7 cellular contexts compared by ENCODE assay signal in genomic region chr10:79348640-79348988, GRCh38. TPM values are rescaled to one million over a fixed set of nuclear protein-coding genes. Genes with fewer than 3 reads are reported as not detected.
DNase-seq lines count a peak whose midpoint lies in the region; ATAC-seq and TF ChIP-seq lines count a peak whose summit lies in the region.

No MANE protein-coding gene starts in this region.

- no peak for TF ChIP-seq POLR2A in spleen (IDR thresholded peaks at IDR 0.05)

- peaks cover 76% of the 10 kb centered on the region for H3K4me1 Mint-ChIP-seq in activated CD4-positive, alpha-beta memory T cell treated with anti-CD3 and anti-CD28 coated beads, Interleukin-2, amount 10 ng/mL, durations not matched to agents 7 days and 5 days

- peaks cover 52% of the 10 kb centered on the region for H3K36me3 Mint-ChIP-seq in activated CD4-positive, alpha-beta memory T cell treated with anti-CD3 and anti-CD28 coated beads, Interleukin-2, amount 10 ng/mL, durations not matched to agents 7 days and 5 days (ENCODE audit: low read depth)

- no peak for ATAC-seq in HG02571 (IDR thresholded peaks at IDR 0.05; ENCODE audit: unreplicated experiment)

- peaks cover 0 to 54% of the 10 kb centered on the region in 2 experiments; a peak in 2 of 3 replicates for H3K36me3 ChIP-seq in HEK293 (ENCODE audit: control insufficient read depth in 2 of 2, insufficient read depth in 1 of 2, low read length in 2 of 2)
- H3K36me3 ChIP-seq in spleen, result peaks cover 10 to 51% (median 46%) of the 10 kb centered on the region in 6 donors

- H3K27ac Mint-ChIP-seq in activated CD4-positive, alpha-beta memory T cell treated with anti-CD3 and anti-CD28 coated beads, Interleukin-2, amount 10 ng/mL, durations not matched to agents 7 days and 5 days, result peak overlapping the region; percentile 88

- H3K27me3 ChIP-seq in spleen (replicated peaks in 1 of 7), result no peaks in the 10 kb centered on the region

- no peaks in the 10 kb centered on the region for H3K9me3 ChIP-seq in HEK293 (ENCODE audit: control insufficient read depth, insufficient read depth, low read depth, low read length)
- no peaks in the 10 kb centered on the region for H3K9me3 ChIP-seq in spleen

- H3K4me3 Mint-ChIP-seq in activated CD4-positive, alpha-beta memory T cell treated with anti-CD3 and anti-CD28 coated beads, Interleukin-2, amount 10 ng/mL, durations not matched to agents 7 days and 5 days, result peak overlapping the region; percentile 87

- H3K27me3 Mint-ChIP-seq in activated CD4-positive, alpha-beta memory T cell treated with anti-CD3 and anti-CD28 coated beads, Interleukin-2, amount 10 ng/mL, durations not matched to agents 7 days and 5 days, result no peaks in the 10 kb centered on the region

- POLR2A ChIA-PET in HEK293 (lab: Yijun Ruan, JAX), result interaction anchor here (0.8 to 2.4 kb wide), 4 partner anchors 11 to 139 kb away, joined by 3 to 12 read pairs (median 4); no protein-coding TSS in a partner anchor
- POLR2A ChIA-PET in activated CD4-positive, alpha-beta memory T cell treated with anti-CD3 and anti-CD28 coated beads, Interleukin-2, amount 10 ng/mL, durations not matched to agents 7 days and 5 days (lab: Charles Lee), result interaction anchor here (0.6 to 9.2 kb wide), 11 partner anchors 8 to 105 kb away, joined by 3 to 192 read pairs (median 7); no protein-coding TSS in a partner anchor

- peak; percentile 17 for DNase-seq in activated CD4-positive, alpha-beta memory T cell treated with anti-CD3 and anti-CD28 coated beads, Interleukin-2, amount 10 ng/mL, durations not matched to agents 7 days and 5 days
- DNase-seq in spleen (no peak), NCI-H1436 treated with DMSO at 0.1 percent for 48 hours (lab: John Stamatoyannopoulos, UW) (no peak)
- no peak for DNase-seq in activated CD4-positive, CD25-positive, alpha-beta regulatory T cell treated with anti-CD3 and anti-CD28 coated beads, Interleukin-2, amount 50 U/mL, for 72 hours

- no peak for TF ChIP-seq CTCF in HEK293 (tag by site-specific recombination; IDR thresholded peaks at IDR 0.05)
- no peak for TF ChIP-seq CTCF in spleen (IDR thresholded peaks at IDR 0.05 in 8 of 11, conservative IDR thresholded peaks at IDR 0.05 in 3 of 11)

- CTCF ChIA-PET in HEK293 (lab: Yijun Ruan, JAX), result interaction anchor here (0.6 to 1.5 kb wide), 4 partner anchors 9 to 278 kb away, joined by 3 to 4 read pairs (median 3); no protein-coding TSS in a partner anchor
- CTCF ChIA-PET in activated CD4-positive, alpha-beta memory T cell treated with anti-CD3 and anti-CD28 coated beads, Interleukin-2, amount 10 ng/mL, durations not matched to agents 7 days and 5 days (lab: Charles Lee), result interaction anchor here (0.6 to 6.4 kb wide), 8 partner anchors 9 to 63 kb away, joined by 3 to 45 read pairs (median 6); no protein-coding TSS in a partner anchor

- intact Hi-C loops in spleen (cut with DNase I; ENCODE audit: low total_unique reads), result no loop called here

- H3K9me3 Mint-ChIP-seq in activated CD4-positive, alpha-beta memory T cell treated with anti-CD3 and anti-CD28 coated beads, Interleukin-2, amount 10 ng/mL, durations not matched to agents 7 days and 5 days, result no peaks in the 10 kb centered on the region

- peak overlapping the region; percentile 67 for H3K4me3 ChIP-seq in HEK293 (ENCODE audit: low read depth, low read length)
- peak overlapping the region; percentile 53 for H3K4me3 ChIP-seq in iPS-11a (ENCODE audit: low read depth, low read length)
- peak overlapping the region; percentile 52 to 93 (median 78) for H3K4me3 ChIP-seq in spleen

- no peak overlapping the region; the same call in 1 of the 2 replicates for H3K27ac ChIP-seq in HEK293 (ENCODE audit: extremely low read depth, low read depth, low read length)
- H3K27ac ChIP-seq in spleen, result peak overlapping the region in 7 of 8 donors; percentile 92 to 99 (median 96)

- no peaks in the 10 kb centered on the region for H3K4me1 ChIP-seq in HEK293 (ENCODE audit: control insufficient read depth, insufficient read depth, low read length)
- peaks cover 15 to 88% (median 66%) of the 10 kb centered on the region in 6 donors for H3K4me1 ChIP-seq in spleen

- WGBS in spleen, 5 donors, result 44 to 70% (median 59%) methylated on average over 2 to 3 of the region's 3 CpGs

TF ChIP-seq in HEK293, 187 proteins besides CTCF, POLR2A, EP300 and RAD21:
- TF ChIP-seq TSHZ1 (tag by site-specific recombination; IDR thresholded peaks at IDR 0.05; ENCODE audit: borderline replicate concordance) (no peak), ZNF169 (tag by site-specific recombination; IDR thresholded peaks at IDR 0.05) (no peak), ZNF16 (tag by site-specific recombination; IDR thresholded peaks at IDR 0.05; ENCODE audit: low read depth) (no peak), ZNF174 (tag by site-specific recombination; IDR thresholded peaks at IDR 0.05) (no peak), HIC1 (tag by site-specific recombination; IDR thresholded peaks at IDR 0.05) (no peak), ZNF292 (tag by site-specific recombination; IDR thresholded peaks at IDR 0.05; ENCODE audit: borderline replicate concordance, low read depth) (no peak), ZNF654 (tag by site-specific recombination; IDR thresholded peaks at IDR 0.05; ENCODE audit: low read depth) (no peak), ZNF488 (tag by site-specific recombination; IDR thresholded peaks at IDR 0.05) (no peak), ZNF544 (tag by site-specific recombination; IDR thresholded peaks at IDR 0.05) (no peak), ZNF146 (tag by site-specific recombination; IDR thresholded peaks at IDR 0.05) (no peak), ZNF664 (tag by site-specific recombination; IDR thresholded peaks at IDR 0.05) (no peak)

RNA-seq across cellular contexts. Expression of gene PPIF, which starts 1.3 kb away (rescaled TPM):
- 10 to 100 TPM; 80.7 to 88.4 TPM for total RNA-seq in activated CD4-positive, alpha-beta memory T cell treated with anti-CD3 and anti-CD28 coated beads, Interleukin-2, amount 10 ng/mL, durations not matched to agents 7 days and 5 days
- total RNA-seq in spleen, result 10 to 100 TPM; 65.0 to 99.3 (median 73.2) TPM
- polyA plus RNA-seq in spleen, result 10 to 100 TPM; 29.2 to 66.9 (median 33.5) TPM
